In genomic region chr2:238632181-238633060, GRCh38 we compare ENCODE assay signal across 1 cellular context.
TF ChIP-seq lines count a peak whose summit lies in the region.

No MANE protein-coding gene starts in this region.

TF ChIP-seq in K562, 482 proteins besides CTCF, POLR2A, EP300 and RAD21:
- TF ChIP-seq BCOR (IDR thresholded peaks at IDR 0.05), result no peak
- TF ChIP-seq THAP12 (CRISPR knock-in tag; IDR thresholded peaks at IDR 0.05), result no peak
- TF ChIP-seq BMI1 (IDR thresholded peaks at IDR 0.05; ENCODE audit: low read length), result no peak
- TF ChIP-seq NCOA6 (IDR thresholded peaks at IDR 0.05), result no peak
- TF ChIP-seq DIDO1 (tag; IDR thresholded peaks at IDR 0.05; ENCODE audit: low read depth), result no peak
- TF ChIP-seq PPARD (CRISPR knock-in tag; IDR thresholded peaks at IDR 0.05), result no peak
- no peak for TF ChIP-seq SRF (CRISPR knock-in tag; IDR thresholded peaks at IDR 0.05)
- no peak for TF ChIP-seq JUND (IDR thresholded peaks at IDR 0.05; ENCODE audit: borderline replicate concordance, low read depth, low read length)
- TF ChIP-seq JUND (tag; IDR thresholded peaks at IDR 0.05; ENCODE audit: borderline replicate concordance, low read depth, low read length), result no peak
- TF ChIP-seq MAFK (IDR thresholded peaks at IDR 0.05; ENCODE audit: low read length), result no peak
- TF ChIP-seq RNF219 (CRISPR knock-in tag; IDR thresholded peaks at IDR 0.05), result no peak
- TF ChIP-seq C11orf30 (IDR thresholded peaks at IDR 0.05; ENCODE audit: low read depth), result no peak
- no peak for TF ChIP-seq HDAC2 (IDR thresholded peaks at IDR 0.05)
- no peak for TF ChIP-seq NCOA2 (IDR thresholded peaks at IDR 0.05; ENCODE audit: partially characterized antibody in 2 of 2)
- no peak for TF ChIP-seq ZNF445 (CRISPR knock-in tag; IDR thresholded peaks at IDR 0.05; ENCODE audit: low read depth)
